24 cellular contexts compared by ENCODE assay signal in the genomic region with DNA sequence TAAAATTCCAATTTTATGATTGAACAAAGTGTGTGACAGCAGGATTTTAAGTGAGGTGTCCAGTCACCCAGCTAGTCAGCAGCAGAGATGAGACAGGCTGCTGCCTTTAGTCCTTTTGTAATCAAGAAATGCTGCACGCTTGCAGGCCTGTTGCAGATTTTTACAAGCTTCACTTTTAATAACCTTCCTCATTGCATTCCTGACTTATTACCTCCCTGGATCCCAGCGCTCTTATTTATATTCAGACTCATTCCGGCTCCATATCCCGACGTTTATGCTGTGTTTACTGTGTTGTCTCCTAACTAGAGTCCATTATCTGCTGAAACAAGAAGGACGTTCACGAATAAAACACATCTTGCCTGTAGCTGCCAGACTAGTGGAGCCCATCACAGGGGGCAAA.
"Had no signal": no experiment of that assay in that cellular context is flagged by ENCODE, and none has a peak within 500 bp of the region (broad histone marks: within the 10 kb centered on the region; RNA-seq: fewer than 3 reads in every experiment).

No MANE protein-coding gene starts in this region.

- ATAC-seq: activated T-cell treated with anti-CD3 and anti-CD28 coated beads, Interleukin-2, amount 50 U/mL, for 4 hours; activated T-helper 17 cell treated with anti-CD3 and anti-CD28 coated beads, Interleukin-2, amount 50 U/mL, for 72 hours; gastroesophageal sphincter; WTC11 had no signal

- H3K4me3 ChIP-seq: coronary artery, dorsolateral prefrontal cortex, esophagus squamous epithelium, gastroesophageal sphincter had no signal

- H3K36me3 ChIP-seq: brain microvascular endothelial cell, esophagus squamous epithelium, gastroesophageal sphincter had no signal

- DNase-seq: activated CD4-positive, alpha-beta memory T cell treated with anti-CD3 and anti-CD28 coated beads, Interleukin-2, amount 10 ng/mL, durations not matched to agents 7 days and 5 days; activated CD4-positive, alpha-beta T cell treated with anti-CD3 and anti-CD28 coated beads for 1 hour; activated CD4-positive, alpha-beta T cell treated with anti-CD3 and anti-CD28 coated beads for 4 hours; activated CD4-positive, alpha-beta T cell treated with anti-CD3 and anti-CD28 coated beads, Interleukin-2, amount 10 ng/mL, durations not matched to agents 7 days and 5 days; activated CD4-positive, alpha-beta T cell treated with anti-CD3 and anti-CD28 coated beads, Interleukin-2, amount 50 U/mL, for 4 hours; activated CD8-positive, alpha-beta memory T cell treated with anti-CD3 and anti-CD28 coated beads, Interleukin-2, amount 50 U/mL, for 48 hours; activated effector memory CD4-positive, alpha-beta T cell treated with Interleukin-2 at 50 U/mL for 16 hours; activated gamma-delta T cell treated with Interleukin-2 at 50 U/mL for 16 hours; activated naive CD4-positive, alpha-beta T cell treated with anti-CD3 and anti-CD28 coated beads, Interleukin-2, amount 50 U/mL, for 16 hours; activated naive CD4-positive, alpha-beta T cell treated with Interleukin-2 at 50 U/mL for 16 hours; activated T-cell treated with anti-CD3 and anti-CD28 coated beads, Interleukin-2, amount 50 U/mL, for 4 hours; amniotic stem cell; anterior cingulate cortex; brain microvascular endothelial cell; dorsolateral prefrontal cortex; effector memory CD4-positive, alpha-beta T cell; esophagus squamous epithelium; foreskin melanocyte; T-helper 2 cell had no signal

- H3K9me3 ChIP-seq: esophagus squamous epithelium, gastroesophageal sphincter had no signal

- H3K27ac ChIP-seq: brain microvascular endothelial cell, coronary artery, dorsolateral prefrontal cortex, epithelial cell of prostate, esophagus squamous epithelium, gastroesophageal sphincter had no signal

- H3K4me1 ChIP-seq: esophagus squamous epithelium, gastroesophageal sphincter had no signal

- H3K27me3 ChIP-seq: brain microvascular endothelial cell, esophagus squamous epithelium, gastroesophageal sphincter had no signal
